In the genomic region with DNA sequence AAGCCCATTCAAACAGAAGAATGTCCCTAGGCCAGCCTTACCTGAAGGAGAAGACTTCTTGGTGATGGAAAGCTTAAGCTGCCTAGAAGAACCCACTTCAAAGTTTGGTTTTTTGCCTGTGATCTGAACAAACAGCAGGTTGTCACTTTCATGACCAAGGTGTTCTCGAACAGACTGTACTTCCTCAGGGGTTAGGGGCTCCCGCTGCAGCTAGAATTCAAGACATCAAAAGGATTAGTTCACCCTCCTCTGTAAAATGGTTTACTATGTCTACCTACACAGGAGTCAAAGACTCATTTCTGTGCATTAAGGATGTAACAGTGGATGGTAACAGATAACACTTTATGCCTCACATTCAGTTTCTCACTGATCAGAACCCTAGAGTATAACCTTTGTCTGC, we compare ENCODE assay signal across 23 cellular contexts. TPM values are rescaled to one million over a fixed set of nuclear protein-coding genes. Genes with fewer than 3 reads are reported as not detected.
A peak's percentile ranks its signal among the peaks of the same experiment; 100 is the strongest.
DNase-seq lines count a peak whose midpoint lies in the region; ATAC-seq and TF ChIP-seq lines count a peak whose summit lies in the region.
"Had no signal": no experiment of that assay in that cellular context is flagged by ENCODE, and none has a peak within 500 bp of the region (broad histone marks: within the 10 kb centered on the region; RNA-seq: fewer than 3 reads in every experiment).

No MANE protein-coding gene starts in this region.

- no peaks in the 10 kb centered on the region for H3K4me1 ChIP-seq in BE2C
- H3K4me1 ChIP-seq: Caco-2 had no signal

- intact Hi-C loops in activated CD8-positive, alpha-beta T cell treated with anti-CD3 and anti-CD28 coated beads for 36 hours (cut with micrococcal nuclease) = no loop called here

- POLR2A ChIA-PET in activated CD8-positive, alpha-beta T cell treated with anti-CD3 and anti-CD28 coated beads for 36 hours (lab: Charles Lee) = interaction anchor here (2.7 kb wide), 1 partner anchor 13 kb away, joined by 9 read pairs; the partner anchor contains the start of genes CIAPIN1 and COQ9
- POLR2A ChIA-PET in activated CD8-positive, alpha-beta T cell treated with anti-CD3 and anti-CD28 coated beads, Interleukin-2, amount 10 ng/mL, durations not matched to agents 7 days and 5 days (lab: Charles Lee) = interaction anchor here (1.6 kb wide), 1 partner anchor 13 kb away, joined by 4 read pairs; the partner anchor contains the start of genes CIAPIN1 and COQ9
- POLR2A ChIA-PET in naive thymus-derived CD8-positive, alpha-beta T cell (lab: Charles Lee) = interaction anchor here (1.5 to 3.1 kb wide), 6 partner anchors 8 to 28 kb away, joined by 4 to 23 read pairs (median 8); partner anchors contain the start of genes CIAPIN1, COQ9 and POLR2C

- TF ChIP-seq CTCF in activated CD8-positive, alpha-beta T cell treated with anti-CD3 and anti-CD28 coated beads for 36 hours (IDR thresholded peaks at IDR 0.05) = no peak
- TF ChIP-seq CTCF in BE2C (IDR thresholded peaks at IDR 0.05; ENCODE audit: low read depth, low read length) = no peak

- DNase-seq in activated CD8-positive, alpha-beta T cell treated with anti-CD3 and anti-CD28 coated beads for 36 hours = no peak
- no peak for DNase-seq in activated CD8-positive, alpha-beta T cell treated with anti-CD3 and anti-CD28 coated beads, Interleukin-2, amount 10 ng/mL, durations not matched to agents 7 days and 5 days
- no peak for DNase-seq in activated naive CD4-positive, alpha-beta T cell treated with anti-CD3 and anti-CD28 coated beads, Interleukin-2, amount 50 U/mL, for 72 hours (ENCODE audit: low spot score in 2 of 2)
- no peak for DNase-seq in activated naive CD4-positive, alpha-beta T cell treated with anti-CD3 and anti-CD28 coated beads, Interleukin-2, amount 50 U/mL, for 16 hours
- no peak for DNase-seq in activated naive CD8-positive, alpha-beta T cell treated with anti-CD3 and anti-CD28 coated beads for 36 hours
- peak in 7 of 10 donors; percentile 10 to 82 (median 54) for DNase-seq in naive thymus-derived CD8-positive, alpha-beta T cell
- no peak for DNase-seq in BE2C
- DNase-seq: Caco-2, HCEC 1CT, IMR-90, MM.1S, NCI-H2029, NCI-H446, NCI-H524 treated with DMSO at 0.1 percent for 48 hours, NCI-H774, PC-9 had no signal

- peaks cover 31% of the 10 kb centered on the region for H3K4me1 Mint-ChIP-seq in activated CD8-positive, alpha-beta T cell treated with anti-CD3 and anti-CD28 coated beads for 36 hours (ENCODE audit: low read depth)
- H3K4me1 Mint-ChIP-seq in activated CD8-positive, alpha-beta T cell treated with anti-CD3 and anti-CD28 coated beads, Interleukin-2, amount 10 ng/mL, durations not matched to agents 7 days and 5 days (ENCODE audit: low read depth) = peaks cover 12% of the 10 kb centered on the region
- H3K4me1 Mint-ChIP-seq in activated naive CD8-positive, alpha-beta T cell treated with anti-CD3 and anti-CD28 coated beads for 36 hours = peaks cover 27% of the 10 kb centered on the region
- H3K4me1 Mint-ChIP-seq in naive thymus-derived CD8-positive, alpha-beta T cell = peaks cover 23 to 52% (median 35%) of the 10 kb centered on the region in 4 donors

- H3K27me3 Mint-ChIP-seq in activated CD8-positive, alpha-beta T cell treated with anti-CD3 and anti-CD28 coated beads for 36 hours = no peaks in the 10 kb centered on the region
- H3K27me3 Mint-ChIP-seq in activated CD8-positive, alpha-beta T cell treated with anti-CD3 and anti-CD28 coated beads, Interleukin-2, amount 10 ng/mL, durations not matched to agents 7 days and 5 days (ENCODE audit: low read depth) = no peaks in the 10 kb centered on the region
- no peaks in the 10 kb centered on the region for H3K27me3 Mint-ChIP-seq in activated naive CD8-positive, alpha-beta T cell treated with anti-CD3 and anti-CD28 coated beads for 36 hours
- H3K27me3 Mint-ChIP-seq in naive thymus-derived CD8-positive, alpha-beta T cell = no peaks in the 10 kb centered on the region
- H3K27me3 Mint-ChIP-seq: CD4-positive, alpha-beta memory T cell had no signal

- peaks cover 67% of the 10 kb centered on the region for H3K36me3 Mint-ChIP-seq in activated CD8-positive, alpha-beta T cell treated with anti-CD3 and anti-CD28 coated beads for 36 hours (ENCODE audit: low read depth)
- H3K36me3 Mint-ChIP-seq in activated CD8-positive, alpha-beta T cell treated with anti-CD3 and anti-CD28 coated beads, Interleukin-2, amount 10 ng/mL, durations not matched to agents 7 days and 5 days (ENCODE audit: low read depth) = peaks cover 71% of the 10 kb centered on the region
- peaks cover 13 to 23% of the 10 kb centered on the region in 2 donors for H3K36me3 Mint-ChIP-seq in activated naive CD4-positive, alpha-beta T cell treated with anti-CD3 and anti-CD28 coated beads, Interleukin-2, amount 50 U/mL, for 72 hours
- H3K36me3 Mint-ChIP-seq in activated naive CD8-positive, alpha-beta T cell treated with anti-CD3 and anti-CD28 coated beads for 36 hours = peaks cover 49% of the 10 kb centered on the region
- peaks cover 12 to 79% (median 41%) of the 10 kb centered on the region in 3 donors for H3K36me3 Mint-ChIP-seq in naive thymus-derived CD8-positive, alpha-beta T cell

- peaks cover 82% of the 10 kb centered on the region for H3K36me3 ChIP-seq in BE2C

- no peaks in the 10 kb centered on the region for H3K27me3 ChIP-seq in BE2C
- H3K27me3 ChIP-seq: BLaER1 treated with 17β-estradiol and CSF1 and Interleukin-3, amounts not matched to agents 10 nM and 100 nM had no signal

- no peaks in the 10 kb centered on the region for H3K9me3 ChIP-seq in BE2C
- H3K9me3 ChIP-seq: BLaER1 treated with 17β-estradiol and CSF1 and Interleukin-3, amounts not matched to agents 10 nM and 100 nM; Caco-2 had no signal

- H3K27ac Mint-ChIP-seq in activated CD8-positive, alpha-beta T cell treated with anti-CD3 and anti-CD28 coated beads for 36 hours = peak overlapping the region; percentile 66
- no peak overlapping the region for H3K27ac Mint-ChIP-seq in activated CD8-positive, alpha-beta T cell treated with anti-CD3 and anti-CD28 coated beads, Interleukin-2, amount 10 ng/mL, durations not matched to agents 7 days and 5 days
- peak overlapping the region; percentile 29 to 58 for H3K27ac Mint-ChIP-seq in activated naive CD4-positive, alpha-beta T cell treated with anti-CD3 and anti-CD28 coated beads, Interleukin-2, amount 50 U/mL, for 72 hours
- peak overlapping the region; percentile 54 for H3K27ac Mint-ChIP-seq in activated naive CD8-positive, alpha-beta T cell treated with anti-CD3 and anti-CD28 coated beads for 36 hours
- peak overlapping the region; percentile 84 to 94 (median 90) for H3K27ac Mint-ChIP-seq in naive thymus-derived CD8-positive, alpha-beta T cell

- peak; percentile 20 for ATAC-seq in activated CD8-positive, alpha-beta T cell treated with anti-CD3 and anti-CD28 coated beads for 36 hours
- ATAC-seq in activated CD8-positive, alpha-beta T cell treated with anti-CD3 and anti-CD28 coated beads, Interleukin-2, amount 10 ng/mL, durations not matched to agents 7 days and 5 days = no peak
- ATAC-seq in activated naive CD4-positive, alpha-beta T cell treated with anti-CD3 and anti-CD28 coated beads, Interleukin-2, amount 50 U/mL, for 72 hours = no peak
- peak; percentile 86 to 92 for ATAC-seq in naive thymus-derived CD8-positive, alpha-beta T cell
- ATAC-seq in GM18907 (IDR thresholded peaks at IDR 0.05; ENCODE audit: unreplicated experiment) = no peak
- ATAC-seq: GM12878, Right ventricle myocardium inferior had no signal

- no peak overlapping the region for H3K4me3 ChIP-seq in BE2C (ENCODE audit: low read depth, low read length)
- H3K4me3 ChIP-seq: BLaER1 treated with 17β-estradiol and CSF1 and Interleukin-3, amounts not matched to agents 10 nM and 100 nM; GM12878; PC-9 had no signal

- H3K4me3 Mint-ChIP-seq in activated CD8-positive, alpha-beta T cell treated with anti-CD3 and anti-CD28 coated beads for 36 hours = no peak overlapping the region
- H3K4me3 Mint-ChIP-seq in activated CD8-positive, alpha-beta T cell treated with anti-CD3 and anti-CD28 coated beads, Interleukin-2, amount 10 ng/mL, durations not matched to agents 7 days and 5 days = no peak overlapping the region
- H3K4me3 Mint-ChIP-seq in activated naive CD8-positive, alpha-beta T cell treated with anti-CD3 and anti-CD28 coated beads for 36 hours = no peak overlapping the region
- H3K4me3 Mint-ChIP-seq in naive thymus-derived CD8-positive, alpha-beta T cell = peak overlapping the region in 9 of 10 donors; percentile 23 to 78 (median 68)

- CTCF ChIA-PET in activated CD8-positive, alpha-beta T cell treated with anti-CD3 and anti-CD28 coated beads for 36 hours (lab: Charles Lee) = interaction anchor here (1.1 to 6.0 kb wide), 5 partner anchors 8 to 86 kb away, joined by 5 to 81 read pairs (median 7); partner anchors contain the start of gene POLR2C
- CTCF ChIA-PET in activated CD8-positive, alpha-beta T cell treated with anti-CD3 and anti-CD28 coated beads, Interleukin-2, amount 10 ng/mL, durations not matched to agents 7 days and 5 days (lab: Charles Lee) = interaction anchor here (1.0 to 2.3 kb wide), 6 partner anchors 8 to 86 kb away, joined by 4 to 17 read pairs (median 6); no protein-coding TSS in a partner anchor

- H3K9me3 Mint-ChIP-seq in activated CD8-positive, alpha-beta T cell treated with anti-CD3 and anti-CD28 coated beads for 36 hours = no peaks in the 10 kb centered on the region
- H3K9me3 Mint-ChIP-seq in activated CD8-positive, alpha-beta T cell treated with anti-CD3 and anti-CD28 coated beads, Interleukin-2, amount 10 ng/mL, durations not matched to agents 7 days and 5 days (ENCODE audit: insufficient read depth) = no peaks in the 10 kb centered on the region
- H3K9me3 Mint-ChIP-seq in activated naive CD4-positive, alpha-beta T cell treated with anti-CD3 and anti-CD28 coated beads, Interleukin-2, amount 50 U/mL, for 72 hours = no peaks in the 10 kb centered on the region
- no peaks in the 10 kb centered on the region for H3K9me3 Mint-ChIP-seq in activated naive CD8-positive, alpha-beta T cell treated with anti-CD3 and anti-CD28 coated beads for 36 hours
- H3K9me3 Mint-ChIP-seq in naive thymus-derived CD8-positive, alpha-beta T cell = no peaks in the 10 kb centered on the region

RNA-seq across cellular contexts. Expression of gene CIAPIN1, which starts 13.2 kb away (rescaled TPM):
- total RNA-seq in activated CD8-positive, alpha-beta T cell treated with anti-CD3 and anti-CD28 coated beads for 36 hours = 10 to 100 TPM; 53.3 to 53.4 TPM
- 10 to 100 TPM; 47.8 to 53.8 TPM for total RNA-seq in activated CD8-positive, alpha-beta T cell treated with anti-CD3 and anti-CD28 coated beads, Interleukin-2, amount 10 ng/mL, durations not matched to agents 7 days and 5 days
- 10 to 100 TPM; 35.2 to 38.0 TPM for total RNA-seq in activated naive CD4-positive, alpha-beta T cell treated with anti-CD3 and anti-CD28 coated beads, Interleukin-2, amount 50 U/mL, for 72 hours
- total RNA-seq in activated naive CD8-positive, alpha-beta T cell treated with anti-CD3 and anti-CD28 coated beads for 36 hours = 10 to 100 TPM; 71.3 to 73.6 TPM
- 10 to 100 TPM; 37.2 to 44.3 TPM for total RNA-seq in naive thymus-derived CD8-positive, alpha-beta T cell
- polyA plus RNA-seq in naive thymus-derived CD8-positive, alpha-beta T cell = 100 to 1,000 TPM in 2 of 3 donors, 10 to 100 TPM in 1; 81.1 to 143 (median 108) TPM
- polyA plus RNA-seq in BE2C (2012; ENCODE audit: insufficient read depth, insufficient read length, low read depth) = 168 TPM

RNA-seq across cellular contexts. Expression of gene COQ9, which starts 13.3 kb away (rescaled TPM):
- total RNA-seq in activated CD8-positive, alpha-beta T cell treated with anti-CD3 and anti-CD28 coated beads for 36 hours = 10 to 100 TPM; 39.3 to 39.6 TPM
- 10 to 100 TPM; 38.2 to 40.4 TPM for total RNA-seq in activated CD8-positive, alpha-beta T cell treated with anti-CD3 and anti-CD28 coated beads, Interleukin-2, amount 10 ng/mL, durations not matched to agents 7 days and 5 days
- total RNA-seq in activated naive CD4-positive, alpha-beta T cell treated with anti-CD3 and anti-CD28 coated beads, Interleukin-2, amount 50 U/mL, for 72 hours = 10 to 100 TPM; 14.8 to 44.3 TPM
- 10 to 100 TPM; 46.3 to 49.6 TPM for total RNA-seq in activated naive CD8-positive, alpha-beta T cell treated with anti-CD3 and anti-CD28 coated beads for 36 hours
- 10 to 100 TPM; 35.8 to 38.3 TPM for total RNA-seq in naive thymus-derived CD8-positive, alpha-beta T cell
- 10 to 100 TPM; 22.8 to 59.0 (median 29.7) TPM for polyA plus RNA-seq in naive thymus-derived CD8-positive, alpha-beta T cell
- polyA plus RNA-seq in BE2C (2012; ENCODE audit: insufficient read depth, insufficient read length, low read depth) = 183 TPM

RNA-seq across cellular contexts. Expression of gene POLR2C, which starts 28.5 kb away (rescaled TPM):
- total RNA-seq in activated CD8-positive, alpha-beta T cell treated with anti-CD3 and anti-CD28 coated beads for 36 hours = 10 to 100 TPM; 62.4 to 63.0 TPM
- 10 to 100 TPM; 57.0 to 58.3 TPM for total RNA-seq in activated CD8-positive, alpha-beta T cell treated with anti-CD3 and anti-CD28 coated beads, Interleukin-2, amount 10 ng/mL, durations not matched to agents 7 days and 5 days
- 10 to 100 TPM; 64.3 to 65.3 TPM for total RNA-seq in activated naive CD4-positive, alpha-beta T cell treated with anti-CD3 and anti-CD28 coated beads, Interleukin-2, amount 50 U/mL, for 72 hours
- total RNA-seq in activated naive CD8-positive, alpha-beta T cell treated with anti-CD3 and anti-CD28 coated beads for 36 hours = 10 to 100 TPM; 72.1 to 76.2 TPM
- 100 to 1,000 TPM; 103 to 104 TPM for total RNA-seq in naive thymus-derived CD8-positive, alpha-beta T cell
- polyA plus RNA-seq in naive thymus-derived CD8-positive, alpha-beta T cell = 10 to 100 TPM; 46.7 to 48.6 (median 47.4) TPM
- polyA plus RNA-seq in BE2C (2012; ENCODE audit: insufficient read depth, insufficient read length, low read depth) = 481 TPM

RNA-seq across cellular contexts. Expression of gene CCL17, which starts 29.4 kb away (rescaled TPM):
- 1 to 10 TPM; 2.1 to 2.9 TPM for total RNA-seq in activated CD8-positive, alpha-beta T cell treated with anti-CD3 and anti-CD28 coated beads for 36 hours
- total RNA-seq in activated CD8-positive, alpha-beta T cell treated with anti-CD3 and anti-CD28 coated beads, Interleukin-2, amount 10 ng/mL, durations not matched to agents 7 days and 5 days = under 1 TPM in 1 of 2 experiments, not detected in 1; 0.50 TPM
- total RNA-seq in activated naive CD4-positive, alpha-beta T cell treated with anti-CD3 and anti-CD28 coated beads, Interleukin-2, amount 50 U/mL, for 72 hours = not detected
- total RNA-seq in activated naive CD8-positive, alpha-beta T cell treated with anti-CD3 and anti-CD28 coated beads for 36 hours = not detected
- not detected for total RNA-seq in naive thymus-derived CD8-positive, alpha-beta T cell
- polyA plus RNA-seq in naive thymus-derived CD8-positive, alpha-beta T cell = not detected
- not detected for polyA plus RNA-seq in BE2C (2012; ENCODE audit: insufficient read depth, insufficient read length, low read depth)
- total RNA-seq: Caco-2; CD4-positive, alpha-beta memory T cell; H1; IMR-90; PC-9; Right ventricle myocardium inferior; RPMI7951 had no signal
- polyA plus RNA-seq: CD4-positive, alpha-beta memory T cell; H1; IMR-90 had no signal

RNA-seq across cellular contexts. Expression of gene DOK4, which starts 52.3 kb away (rescaled TPM):
- 1 to 10 TPM; 4.6 to 5.1 TPM for total RNA-seq in activated CD8-positive, alpha-beta T cell treated with anti-CD3 and anti-CD28 coated beads for 36 hours
- 1 to 10 TPM; 4.8 to 6.4 TPM for total RNA-seq in activated CD8-positive, alpha-beta T cell treated with anti-CD3 and anti-CD28 coated beads, Interleukin-2, amount 10 ng/mL, durations not matched to agents 7 days and 5 days
- 1 to 10 TPM; 7.1 to 7.7 TPM for total RNA-seq in activated naive CD4-positive, alpha-beta T cell treated with anti-CD3 and anti-CD28 coated beads, Interleukin-2, amount 50 U/mL, for 72 hours
- 1 to 10 TPM; 4.5 to 4.8 TPM for total RNA-seq in activated naive CD8-positive, alpha-beta T cell treated with anti-CD3 and anti-CD28 coated beads for 36 hours
- total RNA-seq in naive thymus-derived CD8-positive, alpha-beta T cell = 1 to 10 TPM; 3.9 to 4.8 TPM
- polyA plus RNA-seq in naive thymus-derived CD8-positive, alpha-beta T cell = 1 to 10 TPM; 1.8 to 4.7 (median 3.1) TPM
- polyA plus RNA-seq in BE2C (2012; ENCODE audit: insufficient read depth, insufficient read length, low read depth) = 342 TPM

Comparison
In these comparisons a context has a peak if more than half of its experiments do, and no peak if none do; other contexts are left out.
1. ATAC-seq: peak in activated CD8-positive, alpha-beta T cell treated with anti-CD3 and anti-CD28 coated beads for 36 hours (single experiment) and naive thymus-derived CD8-positive, alpha-beta T cell (2 of 2); none in activated CD8-positive, alpha-beta T cell treated with anti-CD3 and anti-CD28 coated beads, Interleukin-2, amount 10 ng/mL, durations not matched to agents 7 days and 5 days (single experiment), activated naive CD4-positive, alpha-beta T cell treated with anti-CD3 and anti-CD28 coated beads, Interleukin-2, amount 50 U/mL, for 72 hours (0 of 2) and GM18907 (single experiment).
2. DNase-seq: peak in naive thymus-derived CD8-positive, alpha-beta T cell (7 of 10); none in activated CD8-positive, alpha-beta T cell treated with anti-CD3 and anti-CD28 coated beads for 36 hours (single experiment), activated CD8-positive, alpha-beta T cell treated with anti-CD3 and anti-CD28 coated beads, Interleukin-2, amount 10 ng/mL, durations not matched to agents 7 days and 5 days (single experiment), activated naive CD4-positive, alpha-beta T cell treated with anti-CD3 and anti-CD28 coated beads, Interleukin-2, amount 50 U/mL, for 72 hours (0 of 2), activated naive CD4-positive, alpha-beta T cell treated with anti-CD3 and anti-CD28 coated beads, Interleukin-2, amount 50 U/mL, for 16 hours (single experiment), activated naive CD8-positive, alpha-beta T cell treated with anti-CD3 and anti-CD28 coated beads for 36 hours (single experiment) and BE2C (single experiment).
3. H3K4me3 Mint-ChIP-seq: peak in naive thymus-derived CD8-positive, alpha-beta T cell (9 of 10); none in activated CD8-positive, alpha-beta T cell treated with anti-CD3 and anti-CD28 coated beads for 36 hours (single experiment), activated CD8-positive, alpha-beta T cell treated with anti-CD3 and anti-CD28 coated beads, Interleukin-2, amount 10 ng/mL, durations not matched to agents 7 days and 5 days (single experiment) and activated naive CD8-positive, alpha-beta T cell treated with anti-CD3 and anti-CD28 coated beads for 36 hours (single experiment).